18 cellular contexts compared by ENCODE assay signal in genomic region chr12:53737494-53737808, GRCh38. TPM values are rescaled to one million over a fixed set of nuclear protein-coding genes. Genes with fewer than 3 reads are reported as not detected.
A peak's percentile ranks its signal among the peaks of the same experiment; 100 is the strongest.
DNase-seq lines count a peak whose midpoint lies in the region; ATAC-seq, FAIRE-seq and TF ChIP-seq lines count a peak whose summit lies in the region.
"Had no signal": no experiment of that assay in that cellular context is flagged by ENCODE, and none has a peak within 500 bp of the region (broad histone marks: within the 10 kb centered on the region; RNA-seq: fewer than 3 reads in every experiment).

No MANE protein-coding gene starts in this region.

- no peak overlapping the region for H3K14ac ChIP-seq in H1 (ENCODE audit: insufficient read length)

- H2BK5ac ChIP-seq in H1 (ENCODE audit: low read depth, low read length) = no peak overlapping the region

- H3K9me3 ChIP-seq in H1 (ENCODE audit: insufficient read depth in 2 of 2, low read depth in 1 of 2, low read length in 1 of 2) = no peaks in the 10 kb centered on the region
- no peaks in the 10 kb centered on the region for H3K9me3 ChIP-seq in neural progenitor cell (ENCODE audit: low read depth)
- no peaks in the 10 kb centered on the region for H3K9me3 ChIP-seq in endodermal cell (ENCODE audit: control insufficient read depth, low read length)
- H3K9me3 ChIP-seq: BLaER1, HAP-1 had no signal

- H2AFZ ChIP-seq in H1 (ENCODE audit: low read length) (no peak overlapping the region), neural progenitor cell (replicated peaks) (no peak overlapping the region)

- peak overlapping the region; percentile 79; the same call in 1 of the 2 replicates for H2AK5ac ChIP-seq in H1 (ENCODE audit: low read depth, low read length)

- peaks cover 31% of the 10 kb centered on the region for H3F3A ChIP-seq in neural progenitor cell (ENCODE audit: low read depth)

- no peak overlapping the region for H4K91ac ChIP-seq in H1 (replicated peaks; ENCODE audit: insufficient read length, low read length)

- H3K27me3 Mint-ChIP-seq in neural progenitor cell (ENCODE audit: insufficient read depth, low read depth) = peaks cover 45% of the 10 kb centered on the region
- H3K27me3 Mint-ChIP-seq in activated T-helper 1 cell treated with anti-CD3 and anti-CD28 coated beads, Interleukin-12 subunit alpha, Interleukin-12 subunit beta, Interleukin-2, Interleukin-4 antibody, amounts not matched to agents 30 ng/mL and 10 ng/mL and 1 ng/mL, durations not matched to agents 14 hours and 24 hours and 36 hours (ENCODE audit: insufficient read depth) = peaks cover 48% of the 10 kb centered on the region
- peaks cover 15% of the 10 kb centered on the region for H3K27me3 Mint-ChIP-seq in endodermal cell (ENCODE audit: insufficient read depth)

- no peak overlapping the region for H3K4ac ChIP-seq in H1 (replicated peaks; ENCODE audit: insufficient read length, low read depth, low read length)

- H3K4me2 ChIP-seq in H1 (ENCODE audit: insufficient read depth in 1 of 2, low read depth in 2 of 2, low read length in 2 of 2) (peak overlapping the region in 1 of 2 experiments; percentile 73; a peak in 1 of 4 replicates), neural progenitor cell (peak overlapping the region; percentile 77)
- H3K4me2 ChIP-seq: BLaER1 had no signal

- TF ChIP-seq EP300 in H1 (IDR thresholded peaks at IDR 0.05; ENCODE audit: borderline replicate concordance in 1 of 2, low read depth in 2 of 2, low read length in 2 of 2) = no peak

- H2BK120ac ChIP-seq in H1 (replicated peaks; ENCODE audit: low read depth, low read length) = no peak overlapping the region

- H4K5ac ChIP-seq in H1 (ENCODE audit: insufficient read length, low read depth, low read length) = no peak overlapping the region

- TF ChIP-seq POLR2A in H1 (IDR thresholded peaks at IDR 0.05; ENCODE audit: control extremely low read depth in 1 of 2, low read depth in 2 of 2, low read length in 2 of 2) = no peak

- ATAC-seq in GM18519 (IDR thresholded peaks at IDR 0.05; ENCODE audit: low FRiP score, unreplicated experiment) = no peak
- ATAC-seq: K562 had no signal

- H3K9ac ChIP-seq in H1 (replicated peaks in 1 of 4; ENCODE audit: extremely low read depth in 1 of 4, low read depth in 3 of 4, low read length in 3 of 4) = no peak overlapping the region
- no peak overlapping the region for H3K9ac ChIP-seq in neural progenitor cell
- no peak overlapping the region for H3K9ac ChIP-seq in endodermal cell (ENCODE audit: extremely low read depth, low read length, poor library complexity, severe bottlenecking)
- H3K9ac ChIP-seq: BLaER1 had no signal

- H3K23me2 ChIP-seq in H1 (ENCODE audit: low read depth, low read length) = peaks cover 17% of the 10 kb centered on the region

- H3K9me3 Mint-ChIP-seq in neural progenitor cell (no peaks in the 10 kb centered on the region), endodermal cell (no peaks in the 10 kb centered on the region)
- H3K9me3 Mint-ChIP-seq in activated T-helper 1 cell treated with anti-CD3 and anti-CD28 coated beads, Interleukin-12 subunit alpha, Interleukin-12 subunit beta, Interleukin-2, Interleukin-4 antibody, amounts not matched to agents 30 ng/mL and 10 ng/mL and 1 ng/mL, durations not matched to agents 14 hours and 24 hours and 36 hours = no peaks in the 10 kb centered on the region
- H3K9me3 Mint-ChIP-seq: HFFc6 had no signal

- H3K4me3 Mint-ChIP-seq in neural progenitor cell = peak overlapping the region; percentile 69
- H3K4me3 Mint-ChIP-seq in activated T-helper 1 cell treated with anti-CD3 and anti-CD28 coated beads, Interleukin-12 subunit alpha, Interleukin-12 subunit beta, Interleukin-2, Interleukin-4 antibody, amounts not matched to agents 30 ng/mL and 10 ng/mL and 1 ng/mL, durations not matched to agents 14 hours and 24 hours and 36 hours = no peak overlapping the region
- no peak overlapping the region for H3K4me3 Mint-ChIP-seq in endodermal cell
- H3K4me3 Mint-ChIP-seq: HFFc6 had no signal

- H3K27me3 ChIP-seq in H1 (replicated peaks in 1 of 4; ENCODE audit: control insufficient read depth in 3 of 4, extremely low read depth in 1 of 4, insufficient read depth in 3 of 4, low read length in 3 of 4) (peaks cover 30 to 60% (median 51%) of the 10 kb centered on the region in 4 experiments), neural progenitor cell (peaks cover 100% of the 10 kb centered on the region), endodermal cell (ENCODE audit: control insufficient read depth, insufficient read depth, low read length, poor library complexity, severe bottlenecking) (peaks cover 95% of the 10 kb centered on the region)

- no peak overlapping the region for H3K56ac ChIP-seq in H1 (replicated peaks; ENCODE audit: insufficient read length, low read depth, low read length)

- POLR2A ChIA-PET in H1 (lab: Charles Lee; ENCODE audit: partially characterized antibody) = interaction anchor here (0.7 to 1.6 kb wide), 4 partner anchors 15 to 254 kb away, joined by 3 to 4 read pairs (median 4); partner anchors contain the start of gene ATP5MC2

- H2BK20ac ChIP-seq in H1 (ENCODE audit: low read length) = no peak overlapping the region

- 94% methylated on average over 2 of the region's 4 CpGs; no CpG with 5 or more reads in 1 of the 2 experiments for WGBS in H1 (ENCODE audit: extremely low coverage in 1 of 2, insufficient coverage in 1 of 2, insufficient read length in 1 of 2, insufficient replicate concordance in 2 of 2, low coverage in 1 of 2, low lambda C conversion rate in 2 of 2, missing lambda C conversion rate in 1 of 2), 2 experiments
- WGBS in endodermal cell (ENCODE audit: insufficient coverage in 1 of 2, insufficient read length in 1 of 2), 2 experiments = 87% methylated on average over 4 of the region's 4 CpGs; no CpG with 5 or more reads in 1 of the 2 experiments

- H2BK12ac ChIP-seq in H1 (ENCODE audit: low read depth, low read length) = peak overlapping the region; percentile 84; the same call in 1 of the 2 replicates

- H3K4me1 Mint-ChIP-seq in neural progenitor cell = peaks cover 27% of the 10 kb centered on the region
- peaks cover 16% of the 10 kb centered on the region for H3K4me1 Mint-ChIP-seq in activated T-helper 1 cell treated with anti-CD3 and anti-CD28 coated beads, Interleukin-12 subunit alpha, Interleukin-12 subunit beta, Interleukin-2, Interleukin-4 antibody, amounts not matched to agents 30 ng/mL and 10 ng/mL and 1 ng/mL, durations not matched to agents 14 hours and 24 hours and 36 hours (ENCODE audit: low read depth)
- H3K4me1 Mint-ChIP-seq in endodermal cell = peaks cover 11% of the 10 kb centered on the region

- TF ChIP-seq RAD21 in H1 (IDR thresholded peaks at IDR 0.05 in 1 of 2, conservative IDR thresholded peaks at IDR 0.05 in 1 of 2; ENCODE audit: low read depth in 2 of 2, low read length in 2 of 2) = no peak

- H4K20me1 ChIP-seq in H1 (replicated peaks in 1 of 2; ENCODE audit: control insufficient read depth in 1 of 2, insufficient read depth in 2 of 2, low read length in 2 of 2) (no peaks in the 10 kb centered on the region), neural progenitor cell (ENCODE audit: low read depth) (peaks cover 7% of the 10 kb centered on the region)

- H3K4me1 ChIP-seq in H1 (replicated peaks in 1 of 4; ENCODE audit: control insufficient read depth in 3 of 4, insufficient read depth in 4 of 4, low read length in 3 of 4) (peaks cover 0 to 9% (median 6%) of the 10 kb centered on the region in 4 experiments; a peak in 5 of 7 replicates), neural progenitor cell (peaks cover 28% of the 10 kb centered on the region), endodermal cell (ENCODE audit: control insufficient read depth, insufficient read depth, low read length) (no peaks in the 10 kb centered on the region)

- H3K18ac ChIP-seq in H1 (ENCODE audit: extremely low read depth, low read length) = no peak overlapping the region

- FAIRE-seq in H1 (lab: Jason Lieb, UNC) = no peak
- FAIRE-seq: K562 had no signal

- no peak overlapping the region; a peak in 1 of 8 replicates for H3K4me3 ChIP-seq in H1 (ENCODE audit: extremely low read depth in 1 of 4, insufficient read depth in 2 of 4, low read depth in 3 of 4, low read length in 4 of 4)
- H3K4me3 ChIP-seq in neural progenitor cell = no peak overlapping the region
- no peak overlapping the region for H3K4me3 ChIP-seq in endodermal cell (ENCODE audit: low read length)
- H3K4me3 ChIP-seq: BLaER1, HAP-1, K562 had no signal

- no peak for TF ChIP-seq CTCF in H1 (IDR thresholded peaks at IDR 0.05; ENCODE audit: control extremely low read depth in 1 of 3, insufficient read depth in 1 of 3, low read depth in 1 of 3, low read length in 3 of 3)
- TF ChIP-seq CTCF in neural progenitor cell (IDR thresholded peaks at IDR 0.05) = no peak
- TF ChIP-seq CTCF in endodermal cell (conservative IDR thresholded peaks at IDR 0.05) = no peak

- no peak overlapping the region for H4K8ac ChIP-seq in H1 (ENCODE audit: extremely low read depth, insufficient read depth, low read length)

- H3K36me3 Mint-ChIP-seq in neural progenitor cell = no peaks in the 10 kb centered on the region
- H3K36me3 Mint-ChIP-seq in activated T-helper 1 cell treated with anti-CD3 and anti-CD28 coated beads, Interleukin-12 subunit alpha, Interleukin-12 subunit beta, Interleukin-2, Interleukin-4 antibody, amounts not matched to agents 30 ng/mL and 10 ng/mL and 1 ng/mL, durations not matched to agents 14 hours and 24 hours and 36 hours (ENCODE audit: low read depth) = peaks cover 2% of the 10 kb centered on the region
- no peaks in the 10 kb centered on the region for H3K36me3 Mint-ChIP-seq in endodermal cell (ENCODE audit: low read depth)

- intact Hi-C loops in activated T-helper 1 cell treated with anti-CD3 and anti-CD28 coated beads, Interleukin-12 subunit alpha, Interleukin-12 subunit beta, Interleukin-2, Interleukin-4 antibody, amounts not matched to agents 30 ng/mL and 10 ng/mL and 1 ng/mL, durations not matched to agents 14 hours and 24 hours and 36 hours (cut with micrococcal nuclease) = no loop called here

- CTCF ChIA-PET in H1 (lab: Charles Lee; ENCODE audit: partially characterized antibody) = interaction anchor here (0.9 to 21.0 kb wide), 9 partner anchors 7 to 226 kb away, joined by 3 to 531 read pairs (median 6); no protein-coding TSS in a partner anchor

- DNase-seq in NCI-H82 (lab: John Stamatoyannopoulos, UW) (peak; percentile 40), NCI-H82 treated with DMSO at 0.1 percent for 48 hours (lab: John Stamatoyannopoulos, UW; ENCODE audit: unreplicated experiment) (no peak), H1 (ENCODE audit: low read depth in 1 of 2, low spot score in 2 of 2) (no peak), neural progenitor cell (ENCODE audit: low spot score) (no peak), NCI-H2171 (lab: John Stamatoyannopoulos, UW) (no peak), endodermal cell (no peak)
- no peak for DNase-seq in activated T-helper 1 cell treated with anti-CD3 and anti-CD28 coated beads, Interleukin-12 subunit alpha, Interleukin-12 subunit beta, Interleukin-2, Interleukin-4 antibody, amounts not matched to agents 30 ng/mL and 10 ng/mL and 1 ng/mL, durations not matched to agents 14 hours and 24 hours and 36 hours (ENCODE audit: low spot score)
- DNase-seq: AML-193, DMS 273 treated with DMSO at 0.1 percent for 48 hours, GOT3, HFFc6 had no signal

- H3K27ac ChIP-seq in H1 (ENCODE audit: low read depth, low read length) (no peak overlapping the region), neural progenitor cell (no peak overlapping the region), endodermal cell (ENCODE audit: low read depth, low read length) (no peak overlapping the region)
- H3K27ac ChIP-seq: 22Rv1, BLaER1, HL-60 had no signal

- no peaks in the 10 kb centered on the region for H3K79me1 ChIP-seq in H1 (ENCODE audit: low read depth, low read length)

- H3K36me3 ChIP-seq in H1 (ENCODE audit: control insufficient read depth in 2 of 4, insufficient read depth in 4 of 4, low read length in 3 of 4) (no peaks in the 10 kb centered on the region), neural progenitor cell (no peaks in the 10 kb centered on the region), endodermal cell (ENCODE audit: control insufficient read depth, insufficient read depth, low read length) (no peaks in the 10 kb centered on the region)
- H3K36me3 ChIP-seq: BLaER1, HAP-1 had no signal

- peak overlapping the region; percentile 88 for H2BK15ac ChIP-seq in H1 (ENCODE audit: low read length)

- H3K23ac ChIP-seq in H1 (ENCODE audit: insufficient read length) = no peak overlapping the region

- H3K27ac Mint-ChIP-seq in neural progenitor cell (no peak overlapping the region), endodermal cell (no peak overlapping the region)
- H3K27ac Mint-ChIP-seq in activated T-helper 1 cell treated with anti-CD3 and anti-CD28 coated beads, Interleukin-12 subunit alpha, Interleukin-12 subunit beta, Interleukin-2, Interleukin-4 antibody, amounts not matched to agents 30 ng/mL and 10 ng/mL and 1 ng/mL, durations not matched to agents 14 hours and 24 hours and 36 hours = no peak overlapping the region
- H3K27ac Mint-ChIP-seq: HFFc6 had no signal

- H3K79me2 ChIP-seq in H1 (ENCODE audit: control insufficient read depth in 1 of 2, insufficient read depth in 2 of 2, low read length in 2 of 2) (no peaks in the 10 kb centered on the region), neural progenitor cell (ENCODE audit: low read depth) (no peaks in the 10 kb centered on the region)

RNA-seq across cellular contexts. Expression of gene CALCOCO1, which starts 10.2 kb away (rescaled TPM):
- 18.7 and 20.3 TPM in 2 replicates for total RNA-seq in H1 (2021; fragmentation: NEBNext Ultra II Directional; extraction: Animal tissue kit (Norgen Biotek cat#: 25700))
- polyA plus RNA-seq in H1 (2011; rRNA removed) = 35.3 and 39.3 TPM in 2 replicates
- 32.3 TPM for polyA plus RNA-seq in H1 (2011; cell fraction: cytosol; rRNA removed)
- polyA plus RNA-seq in H1 (2011; cell fraction: nucleus; rRNA removed) = 65.4 TPM
- polyA plus RNA-seq in H1 (2012, experiment 1 of 2) = 18.8 to 23.4 TPM (median 21.7 TPM) in 4 replicates
- polyA plus RNA-seq in H1 (2012, experiment 2 of 2) = 17.8 TPM
- 12.3 TPM for polyA plus RNA-seq in H1 (2013, experiment 1 of 2)
- 10.1 TPM for polyA plus RNA-seq in H1 (2013, experiment 2 of 2)
- polyA minus RNA-seq in H1 (2011; rRNA and poly(A)+ RNA removed) = 33.5 and 37.1 TPM in 2 replicates
- 9.6 TPM for polyA minus RNA-seq in H1 (2011; cell fraction: cytosol; rRNA and poly(A)+ RNA removed)
- polyA minus RNA-seq in H1 (2011; cell fraction: nucleus; rRNA and poly(A)+ RNA removed) = 28.7 TPM
- total RNA-seq in neural progenitor cell (ENCODE audit: low replicate concordance) = 25.3 and 46.0 TPM in 2 replicates
- total RNA-seq in activated T-helper 1 cell treated with anti-CD3 and anti-CD28 coated beads, Interleukin-12 subunit alpha, Interleukin-12 subunit beta, Interleukin-2, Interleukin-4 antibody, amounts not matched to agents 30 ng/mL and 10 ng/mL and 1 ng/mL, durations not matched to agents 14 hours and 24 hours and 36 hours = 17.4 and 19.2 TPM in 2 replicates
- 10 to 100 TPM; 41.4 to 45.7 TPM for total RNA-seq in endodermal cell
- polyA plus RNA-seq in endodermal cell (2013, experiment 1 of 2) = 72.2 TPM
- polyA plus RNA-seq in endodermal cell (2013, experiment 2 of 2) = 59.0 TPM

RNA-seq across cellular contexts. Expression of gene CISTR, which starts 14.3 kb away (rescaled TPM):
- not detected in 2 replicates for total RNA-seq in H1 (2021; fragmentation: NEBNext Ultra II Directional; extraction: Animal tissue kit (Norgen Biotek cat#: 25700))
- polyA plus RNA-seq in H1 (2011; rRNA removed) = not detected in 2 replicates
- not detected for polyA plus RNA-seq in H1 (2011; cell fraction: cytosol; rRNA removed)
- polyA plus RNA-seq in H1 (2011; cell fraction: nucleus; rRNA removed) = not detected
- polyA plus RNA-seq in H1 (2012, experiment 1 of 2) = not detected in 4 replicates
- not detected for polyA plus RNA-seq in H1 (2012, experiment 2 of 2)
- polyA plus RNA-seq in H1 (2013, experiment 1 of 2) = not detected
- polyA plus RNA-seq in H1 (2013, experiment 2 of 2) = not detected
- polyA minus RNA-seq in H1 (2011; rRNA and poly(A)+ RNA removed) = not detected in 2 replicates
- polyA minus RNA-seq in H1 (2011; cell fraction: cytosol; rRNA and poly(A)+ RNA removed) = not detected
- not detected for polyA minus RNA-seq in H1 (2011; cell fraction: nucleus; rRNA and poly(A)+ RNA removed)
- total RNA-seq in neural progenitor cell (ENCODE audit: low replicate concordance) (not detected in 2 replicates), endodermal cell (not detected)
- not detected in 2 replicates for total RNA-seq in activated T-helper 1 cell treated with anti-CD3 and anti-CD28 coated beads, Interleukin-12 subunit alpha, Interleukin-12 subunit beta, Interleukin-2, Interleukin-4 antibody, amounts not matched to agents 30 ng/mL and 10 ng/mL and 1 ng/mL, durations not matched to agents 14 hours and 24 hours and 36 hours
- not detected for polyA plus RNA-seq in endodermal cell (2013, experiment 1 of 2)
- polyA plus RNA-seq in endodermal cell (2013, experiment 2 of 2) = not detected
- total RNA-seq: Daoy, HFFc6, K562 had no signal
- polyA plus RNA-seq: K562 had no signal
